Comparison of ENCODE assay signal across 17 cellular contexts in genomic region chr6:148495029-148495428, GRCh38.
DNase-seq lines count a peak whose midpoint lies in the region; ATAC-seq and TF ChIP-seq lines count a peak whose summit lies in the region.
"Had no signal": no experiment of that assay in that cellular context is flagged by ENCODE, and none has a peak within 500 bp of the region (broad histone marks: within the 10 kb centered on the region; RNA-seq: fewer than 3 reads in every experiment).

No MANE protein-coding gene starts in this region.

- WGBS in sigmoid colon, 2 donors: 79 to 89% methylated on average over 6 of the region's 6 CpGs

- CTCF ChIA-PET in CD4-positive, alpha-beta T cell (lab: Charles Lee): no interaction called here

- no peaks in the 10 kb centered on the region for H3K27me3 ChIP-seq in ascending aorta
- H3K27me3 ChIP-seq in sigmoid colon: no peaks in the 10 kb centered on the region
- no peaks in the 10 kb centered on the region for H3K27me3 ChIP-seq in CD4-positive, alpha-beta T cell (ENCODE audit: control insufficient read depth, insufficient read depth, low read length)
- H3K27me3 ChIP-seq: right lobe of liver had no signal

- H3K9me3 ChIP-seq in ascending aorta (no peaks in the 10 kb centered on the region), sigmoid colon (no peaks in the 10 kb centered on the region)
- no peaks in the 10 kb centered on the region for H3K9me3 ChIP-seq in CD4-positive, alpha-beta T cell (ENCODE audit: control insufficient read depth, low read length)
- H3K9me3 ChIP-seq: right lobe of liver had no signal

- H3K36me3 Mint-ChIP-seq in CD4-positive, alpha-beta T cell (ENCODE audit: low read depth): no peaks in the 10 kb centered on the region

- H3K9me3 Mint-ChIP-seq in CD4-positive, alpha-beta T cell: no peaks in the 10 kb centered on the region
- H3K9me3 Mint-ChIP-seq: activated T-helper 2 cell treated with anti-CD3 and anti-CD28 coated beads, Interferon-gamma antibody, Interleukin-2, Interleukin-4, amounts not matched to agents 10 μg/mL and 5 μg/mL and 100 μg/mL, durations not matched to agents 14 hours and 24 hours and 36 hours; neural crest cell had no signal

- H3K4me1 ChIP-seq in ascending aorta: peaks cover 0 to 45% of the 10 kb centered on the region in 2 donors
- H3K4me1 ChIP-seq in sigmoid colon: peaks cover 0 to 42% (median 20%) of the 10 kb centered on the region in 4 donors
- H3K4me1 ChIP-seq: right lobe of liver had no signal

- peak overlapping the region; percentile 63 to 78 for H3K27ac ChIP-seq in ascending aorta
- peak overlapping the region; percentile 23 to 44 (median 39) for H3K27ac ChIP-seq in sigmoid colon
- no peak overlapping the region for H3K27ac ChIP-seq in CD4-positive, alpha-beta T cell (ENCODE audit: low read depth, low read length)
- H3K27ac ChIP-seq: epithelial cell of prostate, right lobe of liver had no signal

- no peak for TF ChIP-seq EP300 in sigmoid colon (IDR thresholded peaks at IDR 0.05)

- DNase-seq in AG10803 (ENCODE audit: low read depth) (peak; percentile 62), ascending aorta (ENCODE audit: low spot score in 2 of 2) (no peak), sigmoid colon (no peak), HT-29 (ENCODE audit: low spot score) (no peak), NCI-H1417 (lab: John Stamatoyannopoulos, UW) (no peak), SK-N-DZ (ENCODE audit: low spot score) (no peak)
- no peak for DNase-seq in CD4-positive, alpha-beta T cell
- DNase-seq: activated CD8-positive, alpha-beta memory T cell treated with anti-CD3 and anti-CD28 coated beads for 24 hours; cortex of kidney; Karpas-422; NCI-H187; NCI-H510A; right lobe of liver had no signal

- H3K4me1 Mint-ChIP-seq in CD4-positive, alpha-beta T cell (ENCODE audit: low read depth): no peaks in the 10 kb centered on the region

- no peak overlapping the region for H3K27ac Mint-ChIP-seq in CD4-positive, alpha-beta T cell
- H3K27ac Mint-ChIP-seq: activated T-helper 2 cell treated with anti-CD3 and anti-CD28 coated beads, Interferon-gamma antibody, Interleukin-2, Interleukin-4, amounts not matched to agents 10 μg/mL and 5 μg/mL and 100 μg/mL, durations not matched to agents 14 hours and 24 hours and 36 hours had no signal

- ATAC-seq in HG03442 (IDR thresholded peaks at IDR 0.05; ENCODE audit: unreplicated experiment): peak; percentile 64
- ATAC-seq in CD4-positive, alpha-beta T cell (ENCODE audit: poor library complexity): no peak
- ATAC-seq: right lobe of liver had no signal

- H3K4me3 ChIP-seq in AG10803 (ENCODE audit: low read length) (no peak overlapping the region), ascending aorta (no peak overlapping the region), sigmoid colon (no peak overlapping the region)
- H3K4me3 ChIP-seq: right lobe of liver had no signal

- POLR2A ChIA-PET in CD4-positive, alpha-beta T cell (lab: Charles Lee): no interaction called here

- intact Hi-C loops in ascending aorta (cut with DNase I) (loop anchor here (2.0 to 10.0 kb wide), 2 partner anchors 16 to 1950 kb away; partner anchors contain the start of gene RAB32), sigmoid colon (cut with DNase I) (no loop called here)
- intact Hi-C loops in CD4-positive, alpha-beta T cell (cut with DNase I, micrococcal nuclease): no loop called here

- H3K4me3 Mint-ChIP-seq in CD4-positive, alpha-beta T cell: no peak overlapping the region
- H3K4me3 Mint-ChIP-seq: neural crest cell had no signal

- TF ChIP-seq CTCF in AG10803 (conservative IDR thresholded peaks at IDR 0.05; ENCODE audit: low read length) (no peak), ascending aorta (IDR thresholded peaks at IDR 0.05) (no peak), sigmoid colon (IDR thresholded peaks at IDR 0.05) (no peak)
- TF ChIP-seq CTCF in CD4-positive, alpha-beta T cell (IDR thresholded peaks at IDR 0.05): no peak

- no peak for TF ChIP-seq POLR2A in sigmoid colon (IDR thresholded peaks at IDR 0.05)

- peaks cover 24% of the 10 kb centered on the region for H3K27me3 Mint-ChIP-seq in CD4-positive, alpha-beta T cell

- H3K36me3 ChIP-seq in ascending aorta: no peaks in the 10 kb centered on the region
- no peaks in the 10 kb centered on the region for H3K36me3 ChIP-seq in sigmoid colon
- H3K36me3 ChIP-seq: right lobe of liver had no signal
